Comparison of ENCODE assay signal across 1 cellular context in the genomic region with DNA sequence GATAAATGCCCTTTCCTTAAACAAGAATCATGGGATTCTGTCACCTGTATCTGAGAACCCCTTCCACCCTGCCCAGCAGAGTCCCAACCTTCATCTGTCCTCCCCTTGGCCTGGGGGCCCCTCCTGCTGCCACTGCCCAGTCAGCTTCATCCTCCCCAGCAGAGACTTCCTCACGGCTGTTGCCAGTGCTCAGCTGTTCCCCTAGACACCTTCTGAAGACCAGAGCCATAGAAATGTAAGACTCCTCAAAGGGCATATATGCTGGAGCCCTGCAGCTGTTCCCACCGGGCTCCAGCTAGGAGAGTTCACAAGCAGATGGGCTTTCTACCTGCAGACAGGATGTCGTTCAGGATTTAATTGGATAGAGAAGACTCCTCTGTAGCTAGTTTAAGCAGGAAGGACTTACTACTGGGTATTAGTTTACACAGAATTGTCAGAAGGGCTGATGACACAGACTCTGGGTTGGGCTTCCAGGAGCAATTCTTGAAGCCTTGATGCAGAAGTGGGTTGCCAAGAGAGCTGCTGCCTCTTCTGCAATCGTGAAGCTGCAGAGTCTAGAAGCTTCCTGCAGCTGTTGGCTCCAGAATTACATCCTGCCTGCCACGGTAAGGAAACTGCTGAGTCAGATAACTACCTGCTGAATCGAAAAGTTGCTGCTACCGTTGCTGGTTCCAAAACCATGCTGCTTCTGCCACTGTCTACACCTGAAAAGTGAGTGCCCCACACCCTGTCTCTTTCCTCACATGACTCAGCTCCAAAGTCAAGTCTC.
TF ChIP-seq lines count a peak whose summit lies in the region.

No MANE protein-coding gene starts in this region.

TF ChIP-seq in SK-N-SH treated with all-trans-retinoic acid at 6 μM for 48 hours, 23 proteins besides CTCF, POLR2A, EP300 and RAD21 (continued from another document):
- TF ChIP-seq TSHZ2 (CRISPR knock-in tag; IDR thresholded peaks at IDR 0.05) (no peak), ZNF565 (CRISPR knock-in tag; conservative IDR thresholded peaks at IDR 0.05; ENCODE audit: low read depth) (no peak), ZNF70 (CRISPR knock-in tag; IDR thresholded peaks at IDR 0.05) (no peak), GLIS3 (CRISPR knock-in tag; IDR thresholded peaks at IDR 0.05) (no peak)
- TF ChIP-seq, protein P1, sequence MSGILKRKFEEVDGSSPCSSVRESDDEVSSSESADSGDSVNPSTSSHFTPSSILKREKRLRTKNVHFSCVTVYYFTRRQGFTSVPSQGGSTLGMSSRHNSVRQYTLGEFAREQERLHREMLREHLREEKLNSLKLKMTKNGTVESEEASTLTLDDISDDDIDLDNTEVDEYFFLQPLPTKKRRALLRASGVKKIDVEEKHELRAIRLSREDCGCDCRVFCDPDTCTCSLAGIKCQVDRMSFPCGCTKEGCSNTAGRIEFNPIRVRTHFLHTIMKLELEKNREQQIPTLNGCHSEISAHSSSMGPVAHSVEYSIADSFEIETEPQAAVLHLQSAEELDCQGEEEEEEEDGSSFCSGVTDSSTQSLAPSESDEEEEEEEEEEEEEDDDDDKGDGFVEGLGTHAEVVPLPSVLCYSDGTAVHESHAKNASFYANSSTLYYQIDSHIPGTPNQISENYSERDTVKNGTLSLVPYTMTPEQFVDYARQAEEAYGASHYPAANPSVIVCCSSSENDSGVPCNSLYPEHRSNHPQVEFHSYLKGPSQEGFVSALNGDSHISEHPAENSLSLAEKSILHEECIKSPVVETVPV (CRISPR knock-in tag; IDR thresholded peaks at IDR 0.05): no peak
- TF ChIP-seq, protein P2, sequence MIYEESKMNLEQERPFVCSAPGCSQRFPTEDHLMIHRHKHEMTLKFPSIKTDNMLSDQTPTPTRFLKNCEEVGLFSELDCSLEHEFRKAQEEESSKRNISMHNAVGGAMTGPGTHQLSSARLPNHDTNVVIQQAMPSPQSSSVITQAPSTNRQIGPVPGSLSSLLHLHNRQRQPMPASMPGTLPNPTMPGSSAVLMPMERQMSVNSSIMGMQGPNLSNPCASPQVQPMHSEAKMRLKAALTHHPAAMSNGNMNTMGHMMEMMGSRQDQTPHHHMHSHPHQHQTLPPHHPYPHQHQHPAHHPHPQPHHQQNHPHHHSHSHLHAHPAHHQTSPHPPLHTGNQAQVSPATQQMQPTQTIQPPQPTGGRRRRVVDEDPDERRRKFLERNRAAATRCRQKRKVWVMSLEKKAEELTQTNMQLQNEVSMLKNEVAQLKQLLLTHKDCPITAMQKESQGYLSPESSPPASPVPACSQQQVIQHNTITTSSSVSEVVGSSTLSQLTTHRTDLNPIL (CRISPR knock-in tag; IDR thresholded peaks at IDR 0.05; ENCODE audit: low read depth): no peak
